ENCODE assay signal across 8 cellular contexts in the genomic region with DNA sequence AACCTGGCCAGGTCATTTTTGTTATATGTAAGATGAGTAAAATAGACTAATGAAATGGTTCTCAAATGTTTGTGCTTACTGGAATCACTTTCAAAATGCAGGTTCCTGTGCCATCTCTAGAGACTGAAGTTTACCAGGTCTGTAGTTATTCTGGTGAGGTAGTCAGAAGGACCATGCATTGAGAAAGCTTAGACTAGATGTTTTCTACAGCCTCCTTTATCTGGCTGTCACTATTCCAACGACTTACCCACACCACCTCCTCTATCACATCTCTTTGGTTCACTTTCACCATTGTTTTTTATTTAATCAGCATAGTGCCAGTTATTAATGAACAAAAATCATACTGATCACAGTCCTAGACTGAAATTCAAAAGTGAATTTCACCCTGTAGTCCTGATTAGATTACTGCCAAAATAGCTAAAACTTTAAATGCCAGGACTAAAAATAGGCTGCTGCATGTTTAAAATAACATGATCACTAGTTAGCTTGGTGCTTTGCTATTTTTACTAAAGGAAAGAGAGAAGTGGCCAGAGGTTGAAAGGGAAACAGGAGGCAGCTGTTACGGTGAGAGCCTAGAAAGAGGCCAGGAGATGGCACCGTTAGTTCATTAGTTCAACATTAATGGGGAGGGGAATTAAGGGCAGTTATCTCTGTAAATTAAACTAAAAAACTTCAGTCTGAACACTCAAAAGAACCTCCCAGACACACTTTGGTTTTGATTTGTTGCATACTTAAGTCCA. TPM values are rescaled to one million over a fixed set of nuclear protein-coding genes. Genes with fewer than 3 reads are reported as not detected.
A peak's percentile ranks its signal among the peaks of the same experiment; 100 is the strongest.
DNase-seq lines count a peak whose midpoint lies in the region; TF ChIP-seq lines count a peak whose summit lies in the region.

No MANE protein-coding gene starts in this region.

- no peak overlapping the region for H3K14ac ChIP-seq in H9 (ENCODE audit: insufficient read depth, low read length)

- H3K23ac ChIP-seq in H9 (ENCODE audit: insufficient read length, low read depth, low read length): no peak overlapping the region

- H3K9me3 ChIP-seq in H9 (ENCODE audit: control insufficient read depth, low read depth, low read length) (no peaks in the 10 kb centered on the region), left ventricle myocardium inferior (replicated peaks) (no peaks in the 10 kb centered on the region), testis (no peaks in the 10 kb centered on the region)

- H3K27ac ChIP-seq in H9 (ENCODE audit: insufficient read length, low read depth, low read length): no peak overlapping the region
- H3K27ac ChIP-seq in RWPE1: no peak overlapping the region
- peak overlapping the region; percentile 70 for H3K27ac ChIP-seq in left ventricle myocardium inferior (replicated peaks)
- H3K27ac ChIP-seq in testis: no peak overlapping the region

- H3K23me2 ChIP-seq in H9 (ENCODE audit: insufficient read length, low read depth, low read length, poor library complexity, severe bottlenecking): no peaks in the 10 kb centered on the region

- no peak overlapping the region for H2BK20ac ChIP-seq in H9 (ENCODE audit: low read depth, low read length, poor library complexity, severe bottlenecking)

- TF ChIP-seq CTCF in GM12865 (IDR thresholded peaks at IDR 0.05; ENCODE audit: insufficient read depth, low read depth, low read length, missing control alignments) (peak; percentile 31), H9 (conservative IDR thresholded peaks at IDR 0.05) (peak; percentile 69), RWPE1 (conservative IDR thresholded peaks at IDR 0.05; ENCODE audit: low read depth) (no peak), left ventricle myocardium inferior (IDR thresholded peaks at IDR 0.05; ENCODE audit: borderline replicate concordance) (peak; percentile 54), testis (IDR thresholded peaks at IDR 0.05) (no peak)

- H3T11ph ChIP-seq in H9 (ENCODE audit: low read length): no peak overlapping the region

- no peak overlapping the region for H3K56ac ChIP-seq in H9 (ENCODE audit: insufficient read length, low read depth, low read length)

- H3K4me1 ChIP-seq in H9 (ENCODE audit: insufficient read depth, low read length): peaks cover 6% of the 10 kb centered on the region; the same call in 1 of the 2 replicates
- peaks cover 32% of the 10 kb centered on the region for H3K4me1 ChIP-seq in left ventricle myocardium inferior
- no peaks in the 10 kb centered on the region for H3K4me1 ChIP-seq in testis

- peaks cover 0 to 8% of the 10 kb centered on the region in 2 experiments; a peak in 2 of 4 replicates for H3K4me1 Mint-ChIP-seq in H9
- no peaks in the 10 kb centered on the region for H3K4me1 Mint-ChIP-seq in activated naive CD8-positive, alpha-beta T cell treated with anti-CD3 and anti-CD28 coated beads for 36 hours

- H3K27me3 Mint-ChIP-seq in H9 (ENCODE audit: low read depth): no peaks in the 10 kb centered on the region
- no peaks in the 10 kb centered on the region for H3K27me3 Mint-ChIP-seq in activated naive CD8-positive, alpha-beta T cell treated with anti-CD3 and anti-CD28 coated beads for 36 hours

- CTCF ChIA-PET in RWPE1 (lab: Yijun Ruan, JAX): interaction anchor here (0.5 to 3.3 kb wide), 9 partner anchors 12 to 1185 kb away, joined by 3 to 15 read pairs (median 3); a partner anchor contains a TSS

- no peaks in the 10 kb centered on the region for H3K36me3 Mint-ChIP-seq in H9 (ENCODE audit: insufficient read depth in 1 of 3, low read depth in 3 of 3)
- H3K36me3 Mint-ChIP-seq in activated naive CD8-positive, alpha-beta T cell treated with anti-CD3 and anti-CD28 coated beads for 36 hours: no peaks in the 10 kb centered on the region

- no peak overlapping the region for H3K4ac ChIP-seq in H9 (ENCODE audit: low read depth, low read length)

- no peak overlapping the region for H2AFZ ChIP-seq in H9 (ENCODE audit: low read length)

- no peaks in the 10 kb centered on the region for H3K9me3 Mint-ChIP-seq in H9
- no peaks in the 10 kb centered on the region for H3K9me3 Mint-ChIP-seq in activated naive CD8-positive, alpha-beta T cell treated with anti-CD3 and anti-CD28 coated beads for 36 hours

- WGBS in H9 (ENCODE audit: extremely low coverage, insufficient read length, low lambda C conversion rate): no CpG with 5 or more reads among the region's 3 CpGs
- 16 to 28% methylated on average over 3 of the region's 3 CpGs for WGBS in testis, 2 donors

- H3K4me3 ChIP-seq in GM12865 (ENCODE audit: low read depth, low read length) (no peak overlapping the region), left ventricle myocardium inferior (no peak overlapping the region), testis (no peak overlapping the region)

- H2BK12ac ChIP-seq in H9 (ENCODE audit: insufficient read length, low read depth, low read length): no peak overlapping the region

- no peak overlapping the region for H4K91ac ChIP-seq in H9 (ENCODE audit: insufficient read length, low read depth, low read length)

- H2AK5ac ChIP-seq in H9 (ENCODE audit: insufficient read length, low read length): no peak overlapping the region

- H3K27me3 ChIP-seq in H9 (ENCODE audit: insufficient read depth, low read length) (no peaks in the 10 kb centered on the region), left ventricle myocardium inferior (ENCODE audit: low read depth) (no peaks in the 10 kb centered on the region), testis (no peaks in the 10 kb centered on the region)

- no peaks in the 10 kb centered on the region for H3K36me3 ChIP-seq in left ventricle myocardium inferior
- no peaks in the 10 kb centered on the region for H3K36me3 ChIP-seq in testis (ENCODE audit: low read depth, missing control alignments)

- intact Hi-C loops in left ventricle myocardium inferior (cut with micrococcal nuclease) (no loop called here), testis (cut with DNase I; ENCODE audit: low total_unique reads) (no loop called here)

- no peak overlapping the region for H3K18ac ChIP-seq in H9 (ENCODE audit: insufficient read length, low read depth, low read length)

- TF ChIP-seq POLR2A in testis (IDR thresholded peaks at IDR 0.05): no peak

- H2BK15ac ChIP-seq in H9 (ENCODE audit: low read depth, low read length): no peak overlapping the region

- H4K8ac ChIP-seq in H9 (replicated peaks; ENCODE audit: insufficient read length, low read depth, low read length): no peak overlapping the region

- POLR2A ChIA-PET in RWPE1 (lab: Yijun Ruan, JAX; ENCODE audit: low non-redundant PET): no interaction called here

- H4K5ac ChIP-seq in H9 (ENCODE audit: insufficient read length, low read depth, low read length): no peak overlapping the region

- no peak overlapping the region for H3K27ac Mint-ChIP-seq in H9
- H3K27ac Mint-ChIP-seq in activated naive CD8-positive, alpha-beta T cell treated with anti-CD3 and anti-CD28 coated beads for 36 hours: no peak overlapping the region

- H3K79me1 ChIP-seq in H9 (ENCODE audit: insufficient read depth, low read depth, low read length, poor library complexity, severe bottlenecking): no peaks in the 10 kb centered on the region

- H3K9ac ChIP-seq in H9 (ENCODE audit: extremely low read depth, insufficient read length, low read length): no peak overlapping the region

- H3K4me2 ChIP-seq in H9 (ENCODE audit: insufficient read depth, insufficient read length, low read length): no peak overlapping the region

- H4K20me1 ChIP-seq in H9 (ENCODE audit: control insufficient read depth, insufficient read depth, insufficient read length): no peaks in the 10 kb centered on the region

- no peak overlapping the region for H2BK120ac ChIP-seq in H9 (ENCODE audit: low read depth, low read length, poor library complexity, severe bottlenecking)

- H3K79me2 ChIP-seq in H9 (ENCODE audit: insufficient read depth, low read length): no peaks in the 10 kb centered on the region

- peak; percentile 53 for DNase-seq in GM12865 (ENCODE audit: low read depth)
- DNase-seq in H9: no peak
- peak; percentile 36 for DNase-seq in RWPE1 (ENCODE audit: low spot score)
- DNase-seq in left ventricle myocardium inferior: no peak
- no peak for DNase-seq in testis
- no peak for DNase-seq in NCI-H1092 (lab: John Stamatoyannopoulos, UW)
- DNase-seq in NCI-H526 (lab: John Stamatoyannopoulos, UW): no peak
- no peak for DNase-seq in activated naive CD8-positive, alpha-beta T cell treated with anti-CD3 and anti-CD28 coated beads for 36 hours

- no peak overlapping the region for H2BK5ac ChIP-seq in H9 (ENCODE audit: insufficient read length, low read length)

- no peak overlapping the region for H3K4me3 Mint-ChIP-seq in H9
- no peak overlapping the region for H3K4me3 Mint-ChIP-seq in activated naive CD8-positive, alpha-beta T cell treated with anti-CD3 and anti-CD28 coated beads for 36 hours

RNA-seq across cellular contexts. Expression of a gene that starts 13.9 kb away (rescaled TPM):
- total RNA-seq in H9 (2021): 13.4 TPM in 2 replicates
- 30.6 TPM for total RNA-seq in left ventricle myocardium inferior
- total RNA-seq in testis: 10 to 100 TPM; 60.1 to 61.3 TPM
- polyA plus RNA-seq in testis (ENCODE audit: insufficient read depth, low read depth, low replicate concordance): 29.2 TPM
- 10 to 100 TPM; 14.9 to 15.7 TPM for total RNA-seq in activated naive CD8-positive, alpha-beta T cell treated with anti-CD3 and anti-CD28 coated beads for 36 hours

Comparison
In these comparisons a context has a peak if more than half of its experiments do, and no peak if none do; other contexts are left out.
1. DNase-seq: peak in GM12865 (single experiment) and RWPE1 (single experiment); none in H9 (single experiment), left ventricle myocardium inferior (single experiment), testis (single experiment), NCI-H1092 (single experiment), NCI-H526 (0 of 2) and activated naive CD8-positive, alpha-beta T cell treated with anti-CD3 and anti-CD28 coated beads for 36 hours (single experiment).
2. CTCF ChIP-seq: peak in GM12865 (single experiment), H9 (single experiment) and left ventricle myocardium inferior (single experiment); none in RWPE1 (single experiment) and testis (0 of 3).